In genomic region chr7:6502886-6503285, GRCh38 we compare ENCODE assay signal across 1 cellular context.
TF ChIP-seq lines count a peak whose summit lies in the region.

No MANE protein-coding gene starts in this region.

TF ChIP-seq in HepG2, 621 proteins besides CTCF, POLR2A, EP300 and RAD21:
- no peak for TF ChIP-seq AFF4 (CRISPR knock-in tag; IDR thresholded peaks at IDR 0.05)
- TF ChIP-seq ZNF432 (CRISPR knock-in tag; IDR thresholded peaks at IDR 0.05; ENCODE audit: borderline replicate concordance) = no peak
- TF ChIP-seq ZNF687 (CRISPR knock-in tag; IDR thresholded peaks at IDR 0.05) = no peak
- TF ChIP-seq ZNF10 (CRISPR knock-in tag; IDR thresholded peaks at IDR 0.05; ENCODE audit: borderline replicate concordance, low read depth) = no peak
- no peak for TF ChIP-seq ZBTB20 (CRISPR knock-in tag; IDR thresholded peaks at IDR 0.05; ENCODE audit: borderline replicate concordance, low read depth)
- no peak for TF ChIP-seq PAWR (CRISPR knock-in tag; IDR thresholded peaks at IDR 0.05; ENCODE audit: borderline replicate concordance)
- no peak for TF ChIP-seq ARID2 (CRISPR knock-in tag; IDR thresholded peaks at IDR 0.05; ENCODE audit: borderline replicate concordance)
- TF ChIP-seq ZKSCAN8 (CRISPR knock-in tag; IDR thresholded peaks at IDR 0.05; ENCODE audit: borderline replicate concordance) = no peak
- TF ChIP-seq ZNF512B (CRISPR knock-in tag; IDR thresholded peaks at IDR 0.05; ENCODE audit: borderline replicate concordance) = no peak
- no peak for TF ChIP-seq ZNF660 (CRISPR knock-in tag; IDR thresholded peaks at IDR 0.05; ENCODE audit: borderline replicate concordance, low read depth)
